In the genomic region with DNA sequence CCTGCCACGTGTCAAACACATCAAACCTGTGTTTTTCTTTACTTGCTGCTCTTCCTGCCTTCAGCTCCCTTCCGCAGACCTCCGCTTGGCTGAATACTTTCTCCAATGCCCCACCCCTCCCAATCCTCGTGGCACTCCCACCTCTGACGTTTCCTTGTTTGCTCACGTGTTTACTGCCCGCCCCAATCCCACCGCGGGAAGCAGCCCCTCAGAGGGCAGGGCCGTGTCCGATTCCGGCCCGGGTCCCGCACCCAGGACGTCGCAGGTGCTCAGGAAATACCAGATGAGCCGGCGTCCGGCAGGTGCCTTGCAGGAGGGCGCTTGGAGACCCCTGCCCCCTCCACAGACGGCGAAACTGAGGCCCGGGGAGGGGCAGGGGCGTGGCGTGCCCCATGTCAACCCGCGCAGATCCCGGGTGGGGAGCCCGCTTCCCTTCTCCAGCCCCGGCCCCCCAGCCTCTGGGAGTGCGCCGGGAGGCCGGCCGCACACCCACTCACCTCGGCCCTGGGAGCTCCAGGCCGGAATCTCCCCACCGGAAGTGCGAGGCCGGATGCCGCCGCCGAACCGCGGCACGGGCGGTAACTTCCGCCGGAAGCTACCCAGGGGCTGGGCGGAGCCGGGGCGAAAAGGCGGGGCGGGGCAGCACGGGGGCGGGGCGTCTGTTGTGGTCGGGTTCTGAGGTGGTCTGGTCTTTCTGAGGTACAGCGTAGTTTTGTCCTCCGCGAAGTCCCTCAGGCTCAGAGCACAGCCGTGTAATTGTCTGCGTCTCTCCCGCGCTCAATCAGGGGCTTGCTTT, we compare ENCODE assay signal across 9 cellular contexts. TPM values are rescaled to one million over a fixed set of nuclear protein-coding genes. Genes with fewer than 3 reads are reported as not detected.
A peak's percentile ranks its signal among the peaks of the same experiment; 100 is the strongest.
DNase-seq lines count a peak whose midpoint lies in the region; ATAC-seq and TF ChIP-seq lines count a peak whose summit lies in the region.
"Had no signal": no experiment of that assay in that cellular context is flagged by ENCODE, and none has a peak within 500 bp of the region (broad histone marks: within the 10 kb centered on the region; RNA-seq: fewer than 3 reads in every experiment).

No MANE protein-coding gene starts in this region.

- peaks cover 13% of the 10 kb centered on the region for H3K36me3 ChIP-seq in BJ (ENCODE audit: control insufficient read depth, insufficient read depth, low read length)

- DNase-seq in BJ (ENCODE audit: low read depth) (peak; percentile 35), GM19240 (ENCODE audit: insufficient read length, low spot score) (peak; percentile 86), NK-92 (lab: John Stamatoyannopoulos, UW; ENCODE audit: unreplicated experiment) (peak; percentile 29), lung microvascular endothelial cell (ENCODE audit: low read depth in 2 of 2) (peak; percentile 91 to 94)
- DNase-seq in activated CD8-positive, alpha-beta memory T cell treated with anti-CD3 and anti-CD28 coated beads for 24 hours: peak; percentile 93
- DNase-seq in effector CD8-positive, alpha-beta T cell (lab: John Stamatoyannopoulos, UW): peak; percentile 78
- peak; percentile 77 to 82 (median 80) for DNase-seq in stimulated activated CD4-positive, alpha-beta T cell treated with anti-CD3 and anti-CD28 coated beads, TNF-alpha, amount 100 ng/mL, for 24 hours (ENCODE audit: low read depth in 3 of 3)

- peak overlapping the region; percentile 95 for H3K4me3 ChIP-seq in BJ (ENCODE audit: low read depth, low read length)

- no peaks in the 10 kb centered on the region for H3K27me3 ChIP-seq in BJ (ENCODE audit: control insufficient read depth, insufficient read depth, low read length)

- CTCF ChIA-PET in BJ (lab: Yijun Ruan, JAX): interaction anchor here (0.6 to 3.5 kb wide), 8 partner anchors 8 to 74 kb away, joined by 3 to 17 read pairs (median 4); partner anchors contain the start of gene ELMO2

- no peak for TF ChIP-seq CTCF in BJ (IDR thresholded peaks at IDR 0.05; ENCODE audit: insufficient read depth, low read depth, low read length)

- POLR2A ChIA-PET in BJ (lab: Charles Lee): interaction anchor here (0.6 to 1.5 kb wide), 7 partner anchors 36 to 703 kb away, joined by 3 to 18 read pairs (median 6); partner anchors contain the start of genes ELMO2 and TP53RK

- peak; percentile 71 for ATAC-seq in HG03460 (IDR thresholded peaks at IDR 0.05; ENCODE audit: unreplicated experiment)

RNA-seq across cellular contexts. Expression of gene ELMO2, which starts 42.3 kb away (rescaled TPM):
- polyA plus RNA-seq in BJ (2011; rRNA removed): 46.8 and 62.2 TPM in 2 replicates
- 49.3 and 61.5 TPM in 2 replicates for polyA minus RNA-seq in BJ (2011; rRNA and poly(A)+ RNA removed)
- total RNA-seq in lung microvascular endothelial cell: 17.4 and 24.8 TPM in 2 replicates

RNA-seq across cellular contexts. Expression of gene CDH22, which starts 55.8 kb away (rescaled TPM):
- polyA plus RNA-seq in BJ (2011; rRNA removed): not detected in 2 replicates
- not detected in 2 replicates for polyA minus RNA-seq in BJ (2011; rRNA and poly(A)+ RNA removed)
- under 0.01 and 0.79 TPM in 2 replicates for total RNA-seq in lung microvascular endothelial cell
- total RNA-seq: activated CD8-positive, alpha-beta memory T cell treated with anti-CD3 and anti-CD28 coated beads for 36 hours had no signal

Comparison
In these comparisons a context has a peak if more than half of its experiments do, and no peak if none do; other contexts are left out.
1. Peak in every context shown above with its lines: DNase-seq, ATAC-seq and H3K4me3 ChIP-seq.
2. DNase-seq: peak in every context shown above with its lines; median percentile 93 in activated CD8-positive, alpha-beta memory T cell treated with anti-CD3 and anti-CD28 coated beads for 24 hours; 92 in lung microvascular endothelial cell; 86 in GM19240; 80 in stimulated activated CD4-positive, alpha-beta T cell treated with anti-CD3 and anti-CD28 coated beads, TNF-alpha, amount 100 ng/mL, for 24 hours; 78 in effector CD8-positive, alpha-beta T cell; 35 in BJ; 29 in NK-92.